8 cellular contexts compared by ENCODE assay signal in the genomic region with DNA sequence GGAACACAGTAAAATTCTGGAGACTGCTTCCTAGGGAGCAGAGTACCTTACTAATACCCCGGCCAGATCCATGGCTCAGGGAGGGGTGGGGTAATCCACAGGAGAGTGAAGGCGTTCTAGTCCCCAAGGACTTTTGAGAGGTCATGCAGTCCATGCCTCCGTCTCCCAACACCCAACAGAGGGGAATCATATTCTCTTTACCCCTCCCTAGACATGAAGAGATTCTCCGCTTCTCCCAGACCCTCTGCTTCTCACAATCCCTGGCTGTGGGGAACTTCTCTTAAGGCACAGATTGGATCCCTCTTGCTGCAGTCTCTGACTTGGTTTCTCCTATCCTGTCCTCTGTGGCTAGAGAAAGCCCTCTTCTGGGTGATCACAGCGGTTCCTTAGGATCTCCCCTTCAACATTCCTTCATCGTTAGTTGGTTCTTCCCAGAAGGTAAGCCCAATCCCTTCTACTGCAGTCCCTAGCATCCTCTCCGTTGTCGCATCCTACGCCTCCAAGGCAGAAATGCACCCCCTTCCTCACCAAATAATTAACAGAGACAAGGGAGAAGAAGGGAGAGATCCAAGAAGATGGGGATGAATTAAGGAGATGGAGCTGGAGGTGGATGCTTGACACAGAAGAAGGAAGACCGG. TPM values are rescaled to one million over a fixed set of nuclear protein-coding genes. Genes with fewer than 3 reads are reported as not detected.
A peak's percentile ranks its signal among the peaks of the same experiment; 100 is the strongest.
DNase-seq lines count a peak whose midpoint lies in the region; ATAC-seq and TF ChIP-seq lines count a peak whose summit lies in the region.

No MANE protein-coding gene starts in this region.

- peaks cover 4% of the 10 kb centered on the region for H3K27me3 Mint-ChIP-seq in activated CD4-positive, alpha-beta memory T cell treated with anti-CD3 and anti-CD28 coated beads, Interleukin-2, amount 10 ng/mL, durations not matched to agents 7 days and 5 days
- peaks cover 0 to 3% of the 10 kb centered on the region in 2 donors for H3K27me3 Mint-ChIP-seq in stimulated activated naive B cell treated with anti-CD40 and anti-IgM and Interleukin-4, amounts not matched to agents 10 μg/mL and 1 μg/mL and 100 μg/mL, for 72 hours

- no peak for ATAC-seq in stimulated activated naive B cell treated with anti-CD40 and anti-IgM and Interleukin-4, amounts not matched to agents 10 μg/mL and 1 μg/mL and 100 μg/mL, for 72 hours (replicated peaks)
- ATAC-seq in omental fat pad (ENCODE audit: low FRiP score) = no peak

- peak overlapping the region; percentile 51 for H3K4me3 Mint-ChIP-seq in activated CD4-positive, alpha-beta memory T cell treated with anti-CD3 and anti-CD28 coated beads, Interleukin-2, amount 10 ng/mL, durations not matched to agents 7 days and 5 days
- peak overlapping the region; percentile 73 to 92 for H3K4me3 Mint-ChIP-seq in stimulated activated naive B cell treated with anti-CD40 and anti-IgM and Interleukin-4, amounts not matched to agents 10 μg/mL and 1 μg/mL and 100 μg/mL, for 72 hours

- peak overlapping the region; percentile 73 for H3K4me3 ChIP-seq in iPS-18c (ENCODE audit: insufficient read depth, low read depth, low read length)

- peak; percentile 43 for DNase-seq in NCI-H2171 treated with DMSO at 0.1 percent for 48 hours (lab: John Stamatoyannopoulos, UW)
- no peak for DNase-seq in NCI-H2171 (lab: John Stamatoyannopoulos, UW)
- DNase-seq in activated CD4-positive, alpha-beta memory T cell treated with anti-CD3 and anti-CD28 coated beads, Interleukin-2, amount 10 ng/mL, durations not matched to agents 7 days and 5 days = no peak
- no peak for DNase-seq in stimulated activated naive B cell treated with anti-CD40 and anti-IgM and Interleukin-4, amounts not matched to agents 10 μg/mL and 1 μg/mL and 100 μg/mL, for 72 hours
- no peak for DNase-seq in omental fat pad (ENCODE audit: low spot score)
- DNase-seq in SIG-M5 treated with dmso at 0.1 percent for 504 hours (lab: John Stamatoyannopoulos, UW; ENCODE audit: unreplicated experiment) = no peak
- DNase-seq in NCI-H446 treated with DMSO at 0.1 percent for 48 hours (lab: John Stamatoyannopoulos, UW) = no peak

- TF ChIP-seq CTCF in omental fat pad (IDR thresholded peaks at IDR 0.05) = no peak

- no peaks in the 10 kb centered on the region for H3K9me3 ChIP-seq in iPS-18c (ENCODE audit: control insufficient read depth, insufficient read depth, low read length)

- POLR2A ChIA-PET in activated CD4-positive, alpha-beta memory T cell treated with anti-CD3 and anti-CD28 coated beads, Interleukin-2, amount 10 ng/mL, durations not matched to agents 7 days and 5 days (lab: Charles Lee) = interaction anchor here (1.0 to 1.4 kb wide), 3 partner anchors 14 to 85 kb away, joined by 3 to 5 read pairs (median 3); no protein-coding TSS in a partner anchor

- no peaks in the 10 kb centered on the region for H3K36me3 Mint-ChIP-seq in activated CD4-positive, alpha-beta memory T cell treated with anti-CD3 and anti-CD28 coated beads, Interleukin-2, amount 10 ng/mL, durations not matched to agents 7 days and 5 days (ENCODE audit: low read depth)
- H3K36me3 Mint-ChIP-seq in stimulated activated naive B cell treated with anti-CD40 and anti-IgM and Interleukin-4, amounts not matched to agents 10 μg/mL and 1 μg/mL and 100 μg/mL, for 72 hours = peaks cover 0 to 2% of the 10 kb centered on the region in 2 donors

- peak overlapping the region; percentile 55 for H3K27ac Mint-ChIP-seq in activated CD4-positive, alpha-beta memory T cell treated with anti-CD3 and anti-CD28 coated beads, Interleukin-2, amount 10 ng/mL, durations not matched to agents 7 days and 5 days
- peak overlapping the region; percentile 33 for H3K27ac Mint-ChIP-seq in stimulated activated naive B cell treated with anti-CD40 and anti-IgM and Interleukin-4, amounts not matched to agents 10 μg/mL and 1 μg/mL and 100 μg/mL, for 72 hours

- CTCF ChIA-PET in activated CD4-positive, alpha-beta memory T cell treated with anti-CD3 and anti-CD28 coated beads, Interleukin-2, amount 10 ng/mL, durations not matched to agents 7 days and 5 days (lab: Charles Lee) = interaction anchor here (0.9 to 5.4 kb wide), 8 partner anchors 10 to 275 kb away, joined by 3 to 100 read pairs (median 4); a partner anchor contains a TSS

- peaks cover 51% of the 10 kb centered on the region for H3K4me1 Mint-ChIP-seq in activated CD4-positive, alpha-beta memory T cell treated with anti-CD3 and anti-CD28 coated beads, Interleukin-2, amount 10 ng/mL, durations not matched to agents 7 days and 5 days
- H3K4me1 Mint-ChIP-seq in stimulated activated naive B cell treated with anti-CD40 and anti-IgM and Interleukin-4, amounts not matched to agents 10 μg/mL and 1 μg/mL and 100 μg/mL, for 72 hours = peaks cover 35 to 49% of the 10 kb centered on the region in 2 donors

- no peaks in the 10 kb centered on the region for H3K9me3 Mint-ChIP-seq in activated CD4-positive, alpha-beta memory T cell treated with anti-CD3 and anti-CD28 coated beads, Interleukin-2, amount 10 ng/mL, durations not matched to agents 7 days and 5 days
- H3K9me3 Mint-ChIP-seq in stimulated activated naive B cell treated with anti-CD40 and anti-IgM and Interleukin-4, amounts not matched to agents 10 μg/mL and 1 μg/mL and 100 μg/mL, for 72 hours = no peaks in the 10 kb centered on the region

RNA-seq across cellular contexts. Expression of a gene that starts 0.6 kb away (rescaled TPM):
- total RNA-seq in activated CD4-positive, alpha-beta memory T cell treated with anti-CD3 and anti-CD28 coated beads, Interleukin-2, amount 10 ng/mL, durations not matched to agents 7 days and 5 days = 1 to 10 TPM; 5.7 to 5.9 TPM
- total RNA-seq in omental fat pad = 10 to 100 TPM in 2 of 4 donors, 1 to 10 TPM in 2; 8.5 to 13.2 (median 11.2) TPM

RNA-seq across cellular contexts. Expression of a gene that starts 4.3 kb away (rescaled TPM):
- total RNA-seq in activated CD4-positive, alpha-beta memory T cell treated with anti-CD3 and anti-CD28 coated beads, Interleukin-2, amount 10 ng/mL, durations not matched to agents 7 days and 5 days = 10 to 100 TPM; 43.5 to 47.5 TPM
- 100 to 1,000 TPM in 2 of 4 donors, 10 to 100 TPM in 2; 72.4 to 119 (median 102) TPM for total RNA-seq in omental fat pad

RNA-seq across cellular contexts. Expression of a gene that starts 46.6 kb away (rescaled TPM):
- total RNA-seq in activated CD4-positive, alpha-beta memory T cell treated with anti-CD3 and anti-CD28 coated beads, Interleukin-2, amount 10 ng/mL, durations not matched to agents 7 days and 5 days = 10 to 100 TPM; 28.9 to 29.8 TPM
- 10 to 100 TPM; 15.8 to 25.9 (median 20.3) TPM for total RNA-seq in omental fat pad
